ENCODE assay signal across 15 cellular contexts in the genomic region with DNA sequence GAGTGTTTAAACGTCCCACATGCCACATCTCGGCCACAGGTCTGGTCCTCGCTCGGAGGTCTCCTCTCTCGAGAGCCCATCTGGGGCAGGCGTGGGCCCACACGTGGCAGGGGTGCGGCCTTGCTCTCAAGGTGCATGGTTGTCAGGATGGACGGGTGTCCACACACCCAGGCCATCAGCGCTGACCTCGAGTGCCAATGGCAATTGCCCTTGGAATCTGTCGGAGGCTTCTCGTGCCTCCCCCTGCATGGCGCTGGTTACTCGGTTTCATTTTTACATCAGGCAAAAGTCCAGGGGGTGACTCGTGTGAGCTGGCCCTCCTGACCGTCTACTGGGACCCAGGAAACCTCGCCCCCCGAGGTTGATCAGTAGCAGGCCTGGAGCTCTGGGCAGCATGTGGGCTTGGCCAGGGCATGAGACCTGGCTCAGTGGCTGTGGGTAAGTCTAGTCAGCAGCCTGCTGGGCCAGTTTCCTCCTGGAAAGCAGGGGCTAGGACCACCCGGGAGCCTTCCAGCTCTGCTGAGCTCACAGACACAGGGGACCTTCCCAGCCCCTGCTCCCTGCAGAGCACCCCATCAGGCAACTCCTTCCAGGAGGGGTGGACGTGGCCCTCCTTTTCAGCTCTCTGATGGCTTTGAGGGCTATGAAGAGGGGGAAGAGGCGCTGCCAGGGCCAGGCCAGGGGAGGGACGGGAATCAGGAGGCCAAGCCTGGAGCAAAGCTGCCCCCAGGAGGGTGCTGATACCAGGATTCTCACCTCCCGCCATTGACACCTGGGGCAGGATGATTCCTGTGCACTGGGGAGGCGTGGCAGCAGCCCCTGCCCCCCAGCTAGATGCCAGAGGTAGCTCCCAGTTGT.
"Had no signal": no experiment of that assay in that cellular context is flagged by ENCODE, and none has a peak within 500 bp of the region (broad histone marks: within the 10 kb centered on the region; RNA-seq: fewer than 3 reads in every experiment).

No MANE protein-coding gene starts in this region.

- H3K36me3 ChIP-seq: ascending aorta, esophagus muscularis mucosa, stomach, thoracic aorta had no signal

- H3K27ac ChIP-seq: ascending aorta, esophagus muscularis mucosa, skin epidermis, stomach, thoracic aorta had no signal

- H3K4me3 ChIP-seq: ascending aorta, esophagus muscularis mucosa, skin epidermis, stomach, thoracic aorta had no signal

- H3K9me3 ChIP-seq: ascending aorta, esophagus muscularis mucosa, stomach, thoracic aorta had no signal

- ATAC-seq: naive thymus-derived CD4-positive, alpha-beta T cell; T-cell had no signal

- H3K27me3 ChIP-seq: ascending aorta had no signal

- DNase-seq: activated CD4-positive, alpha-beta memory T cell treated with anti-CD3 and anti-CD28 coated beads, Interleukin-2, amount 10 ng/mL, durations not matched to agents 7 days and 5 days; activated CD4-positive, alpha-beta T cell treated with anti-CD3 and anti-CD28 coated beads for 1 hour; activated gamma-delta T cell treated with Interleukin-2 at 50 U/mL for 16 hours; activated T-cell treated with anti-CD3 and anti-CD28 coated beads, Interleukin-2, amount 50 U/mL, for 48 hours; foreskin fibroblast; midbrain; naive thymus-derived CD4-positive, alpha-beta T cell; occipital lobe; stomach; T-cell; T1000 had no signal
